ENCODE assay signal across 4 cellular contexts in genomic region chr17:18100616-18101015, GRCh38.
"Had no signal": no experiment of that assay in that cellular context is flagged by ENCODE, and none has a peak within 500 bp of the region (broad histone marks: within the 10 kb centered on the region; RNA-seq: fewer than 3 reads in every experiment).

No MANE protein-coding gene starts in this region.

- DNase-seq: H9, HCEC 1CT, IMR-90 had no signal

- H2AFZ ChIP-seq: GM23338 had no signal

- H3K4me3 ChIP-seq: GM23338 had no signal

- H3K4me2 ChIP-seq: GM23338 had no signal

- ATAC-seq: GM23338 had no signal

- H3K4me1 Mint-ChIP-seq: GM23338, H9 had no signal

- H3K4me3 Mint-ChIP-seq: GM23338, H9 had no signal

- H3K9me3 Mint-ChIP-seq: GM23338, H9 had no signal

- H3K27ac Mint-ChIP-seq: GM23338, H9 had no signal
